1 cellular context compared by ENCODE assay signal in genomic region chr16:24839347-24839972, GRCh38.
TF ChIP-seq lines count a peak whose summit lies in the region.

No MANE protein-coding gene starts in this region.

TF ChIP-seq in SK-N-SH, 30 proteins besides CTCF, POLR2A, EP300 and RAD21 (continued from another document):
- TF ChIP-seq, protein P1, sequence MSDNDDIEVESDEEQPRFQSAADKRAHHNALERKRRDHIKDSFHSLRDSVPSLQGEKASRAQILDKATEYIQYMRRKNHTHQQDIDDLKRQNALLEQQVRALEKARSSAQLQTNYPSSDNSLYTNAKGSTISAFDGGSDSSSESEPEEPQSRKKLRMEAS (IDR thresholded peaks at IDR 0.05; ENCODE audit: low read depth), result no peak
- TF ChIP-seq SMC3 (IDR thresholded peaks at IDR 0.05; ENCODE audit: low read depth, low read length) (no peak), JUND (IDR thresholded peaks at IDR 0.05) (no peak), NRF1 (IDR thresholded peaks at IDR 0.05; ENCODE audit: low read depth, low read length) (no peak)
- TF ChIP-seq, protein P2, sequence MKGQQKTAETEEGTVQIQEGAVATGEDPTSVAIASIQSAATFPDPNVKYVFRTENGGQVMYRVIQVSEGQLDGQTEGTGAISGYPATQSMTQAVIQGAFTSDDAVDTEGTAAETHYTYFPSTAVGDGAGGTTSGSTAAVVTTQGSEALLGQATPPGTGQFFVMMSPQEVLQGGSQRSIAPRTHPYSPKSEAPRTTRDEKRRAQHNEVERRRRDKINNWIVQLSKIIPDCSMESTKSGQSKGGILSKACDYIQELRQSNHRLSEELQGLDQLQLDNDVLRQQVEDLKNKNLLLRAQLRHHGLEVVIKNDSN (IDR thresholded peaks at IDR 0.05; ENCODE audit: borderline replicate concordance, low read depth), result no peak
TF ChIP-seq in SK-N-SH: peak in this region for 0.
